Comparison of ENCODE assay signal across 12 cellular contexts in genomic region chr17:79569996-79570395, GRCh38. TPM values are rescaled to one million over a fixed set of nuclear protein-coding genes. Genes with fewer than 3 reads are reported as not detected.
"Had no signal": no experiment of that assay in that cellular context is flagged by ENCODE, and none has a peak within 500 bp of the region (broad histone marks: within the 10 kb centered on the region; RNA-seq: fewer than 3 reads in every experiment).

No MANE protein-coding gene starts in this region.

RNA-seq across cellular contexts. Expression of gene RBFOX3, which starts 40.9 kb away (rescaled TPM):
- total RNA-seq: activated naive CD4-positive, alpha-beta T cell treated with anti-CD3 and anti-CD28 coated beads for 36 hours; activated naive CD4-positive, alpha-beta T cell treated with anti-CD3 and anti-CD28 coated beads, Interleukin-2, amount 50 U/mL, for 72 hours; activated naive CD8-positive, alpha-beta T cell treated with anti-CD3 and anti-CD28 coated beads for 36 hours; activated naive CD8-positive, alpha-beta T cell treated with anti-CD3 and anti-CD28 coated beads, Interleukin-2, amount 10 ng/mL, durations not matched to agents 7 days and 5 days; activated T-cell treated with anti-CD3 and anti-CD28 coated beads, Interleukin-2, amount 50 U/mL, for 4 hours; activated T-helper 1 cell treated with anti-CD3 and anti-CD28 coated beads, Interleukin-12 subunit alpha, Interleukin-12 subunit beta, Interleukin-2, Interleukin-4 antibody, amounts not matched to agents 30 ng/mL and 10 ng/mL and 1 ng/mL, durations not matched to agents 14 hours and 24 hours and 36 hours; activated T-helper 17 cell treated with anti-CD3 and anti-CD28 coated beads, Interleukin-2, amount 50 U/mL, for 72 hours; activated T-helper 2 cell treated with anti-CD3 and anti-CD28 coated beads, Interferon-gamma antibody, Interleukin-2, Interleukin-4, amounts not matched to agents 10 μg/mL and 5 μg/mL and 100 μg/mL, durations not matched to agents 14 hours and 24 hours and 36 hours; ascending aorta; breast epithelium; cardiac septum; chondrocyte had no signal
